Comparison of ENCODE assay signal across 17 cellular contexts in the genomic region with DNA sequence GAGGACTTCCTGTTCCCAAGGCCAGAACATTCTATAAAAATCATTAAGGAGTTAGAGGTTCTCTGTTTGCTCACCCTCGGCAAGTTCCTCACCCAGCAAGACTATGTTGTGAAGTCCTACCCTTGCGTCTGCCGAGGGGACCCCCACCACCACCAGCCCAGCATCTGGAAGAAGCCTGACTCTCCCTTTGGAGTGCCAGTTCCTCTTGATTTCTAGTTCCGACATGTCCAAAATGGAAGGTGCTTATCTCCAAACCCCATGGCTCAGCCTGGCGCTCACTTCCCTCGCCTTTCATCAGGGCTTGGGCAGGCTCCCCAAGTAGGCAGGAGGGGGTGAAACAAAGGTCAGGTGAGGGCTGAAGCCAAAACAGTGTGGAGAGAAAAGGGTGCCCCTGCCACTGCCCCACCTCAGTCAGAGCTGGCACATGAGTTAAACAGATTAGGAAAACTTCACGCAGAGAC. TPM values are rescaled to one million over a fixed set of nuclear protein-coding genes. Genes with fewer than 3 reads are reported as not detected.
DNase-seq lines count a peak whose midpoint lies in the region; ATAC-seq and TF ChIP-seq lines count a peak whose summit lies in the region.
"Had no signal": no experiment of that assay in that cellular context is flagged by ENCODE, and none has a peak within 500 bp of the region (broad histone marks: within the 10 kb centered on the region; RNA-seq: fewer than 3 reads in every experiment).

No MANE protein-coding gene starts in this region.

- H3K4me3 ChIP-seq in BLaER1 treated with 17β-estradiol and CSF1 and Interleukin-3, amounts not matched to agents 10 nM and 100 nM: no peak overlapping the region
- H3K4me3 ChIP-seq in IMR-90 (ENCODE audit: insufficient read depth, low read depth, low read length) (no peak overlapping the region), mesendoderm (ENCODE audit: low read length) (no peak overlapping the region)

- no peak for TF ChIP-seq POLR2A in IMR-90 (IDR thresholded peaks at IDR 0.05; ENCODE audit: low read depth, low read length)

- peak overlapping the region; percentile 23 for H2AK9ac ChIP-seq in IMR-90 (replicated peaks; ENCODE audit: low read depth, low read length, poor library complexity)

- peaks cover 91% of the 10 kb centered on the region for H3K4me1 Mint-ChIP-seq in activated naive CD8-positive, alpha-beta T cell treated with anti-CD3 and anti-CD28 coated beads, Interleukin-2, amount 50 U/mL, for 24 hours
- H3K4me1 Mint-ChIP-seq: neural crest cell had no signal

- dilution Hi-C loops in IMR-90 (cut with HindIII; ENCODE audit: low sequenced_read_pairs, unreplicated experiment): no loop called here

- H3K27me3 ChIP-seq in BLaER1 treated with 17β-estradiol and CSF1 and Interleukin-3, amounts not matched to agents 10 nM and 100 nM: no peaks in the 10 kb centered on the region
- H3K27me3 ChIP-seq in IMR-90 (ENCODE audit: control insufficient read depth, insufficient read depth, low read length): no peaks in the 10 kb centered on the region
- H3K27me3 ChIP-seq in mesendoderm (ENCODE audit: insufficient read depth, low read length, poor library complexity): no peaks in the 10 kb centered on the region
- H3K27me3 ChIP-seq: BE2C had no signal

- H3K4ac ChIP-seq in IMR-90 (ENCODE audit: low read depth, low read length): peak overlapping the region; percentile 50
- H3K4ac ChIP-seq in mesendoderm (ENCODE audit: low read depth, low read length): peak overlapping the region; percentile 42

- H3K36me3 ChIP-seq in BLaER1 treated with 17β-estradiol and CSF1 and Interleukin-3, amounts not matched to agents 10 nM and 100 nM: no peaks in the 10 kb centered on the region
- H3K36me3 ChIP-seq in IMR-90 (ENCODE audit: control insufficient read depth, insufficient read depth, low read length) (no peaks in the 10 kb centered on the region), mesendoderm (ENCODE audit: control insufficient read depth, insufficient read depth, low read length) (no peaks in the 10 kb centered on the region)
- H3K36me3 ChIP-seq: BE2C had no signal

- no TSS peak for BruUV-seq in IMR-90 (replicated peaks; lab: Mats Ljungman, UMichigan)

- H3K56ac ChIP-seq in IMR-90 (ENCODE audit: extremely low read depth, insufficient read depth, low read length) (no peak overlapping the region), mesendoderm (ENCODE audit: low read length) (peak overlapping the region; percentile 74)

- peaks cover 12 to 75% (median 49%) of the 10 kb centered on the region in 10 experiments for H3K4me1 ChIP-seq in BLaER1 treated with 17β-estradiol and CSF1 and Interleukin-3, amounts not matched to agents 10 nM and 100 nM
- H3K4me1 ChIP-seq in IMR-90 (ENCODE audit: control insufficient read depth, insufficient read depth, low read length): peaks cover 15% of the 10 kb centered on the region
- peaks cover 18% of the 10 kb centered on the region for H3K4me1 ChIP-seq in mesendoderm (ENCODE audit: control insufficient read depth, low read depth, low read length)
- H3K4me1 ChIP-seq: BE2C had no signal

- H3K27ac Mint-ChIP-seq in activated naive CD8-positive, alpha-beta T cell treated with anti-CD3 and anti-CD28 coated beads, Interleukin-2, amount 50 U/mL, for 24 hours: peak overlapping the region; percentile 96

- no peaks in the 10 kb centered on the region for H4K20me1 ChIP-seq in BLaER1 treated with 17β-estradiol and CSF1 and Interleukin-3, amounts not matched to agents 10 nM and 100 nM
- H4K20me1 ChIP-seq in IMR-90 (ENCODE audit: insufficient read depth, low read length): no peaks in the 10 kb centered on the region

- H3K23ac ChIP-seq in IMR-90 (ENCODE audit: low read depth, low read length): no peak overlapping the region
- H3K23ac ChIP-seq in mesendoderm (ENCODE audit: low read length): no peak overlapping the region

- H2AK5ac ChIP-seq in IMR-90 (ENCODE audit: low read depth, low read length): peak overlapping the region; percentile 82
- H2AK5ac ChIP-seq in mesendoderm (ENCODE audit: low read length): peak overlapping the region; percentile 31

- no peak for ATAC-seq in IMR-90 (ENCODE audit: low read depth)
- ATAC-seq in activated naive CD8-positive, alpha-beta T cell treated with anti-CD3 and anti-CD28 coated beads, Interleukin-2, amount 50 U/mL, for 24 hours: no peak

- no peak for TF ChIP-seq CTCF in IMR-90 (conservative IDR thresholded peaks at IDR 0.05; ENCODE audit: low read depth, low read length)

- H3K27ac ChIP-seq in BLaER1 treated with 17β-estradiol and CSF1 and Interleukin-3, amounts not matched to agents 10 nM and 100 nM: peak overlapping the region in 3 of 11 experiments; percentile 17 to 82 (median 80); a peak in 5 of 22 replicates
- no peak overlapping the region for H3K27ac ChIP-seq in IMR-90 (ENCODE audit: insufficient read depth, low read length)
- H3K27ac ChIP-seq in mesendoderm (ENCODE audit: low read depth, low read length): no peak overlapping the region

- DNase-seq in IMR-90 (no peak), mesendoderm (no peak), DMS79 (lab: John Stamatoyannopoulos, UW) (no peak), AG08396 (ENCODE audit: low spot score) (no peak), cardiac septum (ENCODE audit: low spot score) (no peak), NCI-H526 treated with DMSO at 0.1 percent for 48 hours (lab: John Stamatoyannopoulos, UW) (no peak)
- no peak for DNase-seq in activated naive CD8-positive, alpha-beta T cell treated with anti-CD3 and anti-CD28 coated beads, Interleukin-2, amount 50 U/mL, for 24 hours
- DNase-seq: BE2C; DMS79 treated with DMSO at 0.1 percent for 48 hours; mammary epithelial cell; NCI-H1048; NCI-H2107; NCI-H748 treated with DMSO at 0.1 percent for 48 hours; stimulated activated CD4-positive, alpha-beta T cell treated with anti-CD3 and anti-CD28 coated beads, Interleukin-4, amount 100 ng/mL, for 1 hour; SW 1271 had no signal

- peak overlapping the region in 1 of 11 experiments; percentile 1; a peak in 1 of 22 replicates for H3K9ac ChIP-seq in BLaER1 treated with 17β-estradiol and CSF1 and Interleukin-3, amounts not matched to agents 10 nM and 100 nM
- H3K9ac ChIP-seq in IMR-90 (ENCODE audit: low read depth, low read length): no peak overlapping the region
- H3K9ac ChIP-seq in mesendoderm (ENCODE audit: low read length): no peak overlapping the region

- no peak for TF ChIP-seq RAD21 in IMR-90 (IDR thresholded peaks at IDR 0.05; ENCODE audit: low read length)

- peaks cover 14% of the 10 kb centered on the region for H3K9me1 ChIP-seq in IMR-90 (ENCODE audit: insufficient read depth, low read length)

- no peaks in the 10 kb centered on the region for H3K9me3 Mint-ChIP-seq in activated naive CD8-positive, alpha-beta T cell treated with anti-CD3 and anti-CD28 coated beads, Interleukin-2, amount 50 U/mL, for 24 hours
- H3K9me3 Mint-ChIP-seq: neural crest cell had no signal

- H2BK120ac ChIP-seq in IMR-90 (ENCODE audit: low read depth, low read length): peak overlapping the region; percentile 62; the same call in 1 of the 2 replicates
- no peak overlapping the region for H2BK120ac ChIP-seq in mesendoderm (ENCODE audit: low read depth, low read length)

- H3K14ac ChIP-seq in IMR-90 (replicated peaks; ENCODE audit: low read depth, low read length): no peak overlapping the region

- no peak overlapping the region for H2AFZ ChIP-seq in IMR-90 (replicated peaks; ENCODE audit: low read length, poor library complexity)

- H3K79me1 ChIP-seq in IMR-90 (ENCODE audit: low read depth in 1 of 2, low read length in 2 of 2) (peaks cover 0 to 3% of the 10 kb centered on the region in 2 experiments; a peak in 1 of 4 replicates), mesendoderm (ENCODE audit: low read length) (no peaks in the 10 kb centered on the region)

- H2BK15ac ChIP-seq in IMR-90 (ENCODE audit: low read depth, low read length) (peak overlapping the region; percentile 46; the same call in 2 of the 3 replicates), mesendoderm (replicated peaks; ENCODE audit: low read depth) (no peak overlapping the region)

- no peak overlapping the region for H3K4me3 Mint-ChIP-seq in activated naive CD8-positive, alpha-beta T cell treated with anti-CD3 and anti-CD28 coated beads, Interleukin-2, amount 50 U/mL, for 24 hours
- H3K4me3 Mint-ChIP-seq: neural crest cell had no signal

- H3K36me3 Mint-ChIP-seq in activated naive CD8-positive, alpha-beta T cell treated with anti-CD3 and anti-CD28 coated beads, Interleukin-2, amount 50 U/mL, for 24 hours (ENCODE audit: low read depth): no peaks in the 10 kb centered on the region

- CTCF ChIA-PET in IMR-90 (lab: Yijun Ruan, JAX): no interaction called here

- H2BK20ac ChIP-seq in IMR-90 (ENCODE audit: low read depth, low read length): peak overlapping the region; percentile 49; the same call in 1 of the 2 replicates

- no peaks in the 10 kb centered on the region for H3K79me2 ChIP-seq in mesendoderm (ENCODE audit: control insufficient read depth, insufficient read depth, low read length)

- POLR2A ChIA-PET in IMR-90 (lab: Charles Lee; ENCODE audit: unreplicated experiment): no interaction called here

- H4K8ac ChIP-seq in IMR-90 (ENCODE audit: low read depth in 2 of 2, low read length in 2 of 2): no peak overlapping the region; a peak in 1 of 4 replicates
- no peak overlapping the region for H4K8ac ChIP-seq in mesendoderm (ENCODE audit: low read depth, low read length)

- peak overlapping the region; percentile 53 for H4K91ac ChIP-seq in IMR-90 (ENCODE audit: insufficient read depth, low read depth, low read length)

- no peaks in the 10 kb centered on the region for H3K9me3 ChIP-seq in BLaER1 treated with 17β-estradiol and CSF1 and Interleukin-3, amounts not matched to agents 10 nM and 100 nM (replicated peaks in 1 of 11)
- H3K9me3 ChIP-seq in IMR-90 (ENCODE audit: control insufficient read depth, insufficient read depth, low read length): no peaks in the 10 kb centered on the region
- H3K9me3 ChIP-seq: BE2C had no signal

- no peak overlapping the region; the same call in 1 of the 2 replicates for H3K18ac ChIP-seq in IMR-90 (ENCODE audit: low read depth, low read length)
- H3K18ac ChIP-seq in mesendoderm (ENCODE audit: low read length): peak overlapping the region; percentile 8

- H4K5ac ChIP-seq in IMR-90 (ENCODE audit: low read depth, low read length) (no peak overlapping the region), mesendoderm (ENCODE audit: low read length) (no peak overlapping the region)

- no peaks in the 10 kb centered on the region for H3K27me3 Mint-ChIP-seq in activated naive CD8-positive, alpha-beta T cell treated with anti-CD3 and anti-CD28 coated beads, Interleukin-2, amount 50 U/mL, for 24 hours

- in situ Hi-C loops in IMR-90 (cut with MboI; ENCODE audit: low sequenced_read_pairs): loop anchor here (5.0 to 10.0 kb wide), 2 partner anchors 38 to 305 kb away; no protein-coding TSS in a partner anchor

- H3K4me2 ChIP-seq in BLaER1 treated with 17β-estradiol and CSF1 and Interleukin-3, amounts not matched to agents 10 nM and 100 nM: peak overlapping the region in 6 of 11 experiments; percentile 13 to 94 (median 70); a peak in 10 of 22 replicates
- no peak overlapping the region for H3K4me2 ChIP-seq in IMR-90 (ENCODE audit: low read depth, low read length)
- H3K4me2 ChIP-seq in mesendoderm (ENCODE audit: low read length): no peak overlapping the region

- H2BK5ac ChIP-seq in IMR-90 (ENCODE audit: low read depth, low read length, poor library complexity, severe bottlenecking) (peak overlapping the region; percentile 55), mesendoderm (ENCODE audit: low read length) (peak overlapping the region; percentile 12)

- 100% methylated on average over 1 of the region's 7 CpGs; no CpG with 5 or more reads in 1 of the 2 experiments for WGBS in IMR-90 (ENCODE audit: extremely low coverage in 2 of 2, insufficient read length in 1 of 2), 2 experiments
- no CpG with 5 or more reads among the region's 7 CpGs for WGBS in mesendoderm (ENCODE audit: extremely low coverage, insufficient coverage, low lambda C conversion rate)

- intact Hi-C loops in IMR-90 (cut with micrococcal nuclease) (no loop called here), cardiac septum (cut with DNase I) (no loop called here)

RNA-seq across cellular contexts. Expression of gene BHLHE40, which starts 41.1 kb away (rescaled TPM):
- 22.8 and 24.2 TPM in 2 replicates for total RNA-seq in IMR-90 (2012; rRNA removed)
- 31.1 and 31.8 TPM in 2 replicates for polyA plus RNA-seq in IMR-90 (2012; rRNA removed)
- 26.0 and 43.6 TPM in 2 replicates for polyA plus RNA-seq in IMR-90 (2012; cell fraction: cytosol; rRNA removed)
- polyA plus RNA-seq in IMR-90 (2012; cell fraction: nucleus; rRNA removed; ENCODE audit: low replicate concordance): 147 and 366 TPM in 2 replicates
- polyA plus RNA-seq in mesendoderm (2013, experiment 1 of 2): 22.9 TPM
- 23.5 TPM for polyA plus RNA-seq in mesendoderm (2013, experiment 2 of 2)
- total RNA-seq in cardiac septum: 71.5 TPM

Comparison
In these comparisons a context has a peak if more than half of its experiments do, and no peak if none do; other contexts are left out.
1. H3K4me2 ChIP-seq: peak in BLaER1 treated with 17β-estradiol and CSF1 and Interleukin-3, amounts not matched to agents 10 nM and 100 nM (6 of 11); none in IMR-90 (single experiment) and mesendoderm (single experiment).